In genomic region chr16:25841776-25842175, GRCh38 we compare ENCODE assay signal across 19 cellular contexts.
"Had no signal": no experiment of that assay in that cellular context is flagged by ENCODE, and none has a peak within 500 bp of the region (broad histone marks: within the 10 kb centered on the region; RNA-seq: fewer than 3 reads in every experiment).

No MANE protein-coding gene starts in this region.

- DNase-seq: effector CD4-positive, alpha-beta T cell; endodermal cell; erythroblast; foreskin melanocyte; head of caudate nucleus; left colon; left ventricle myocardium superior; mesenchymal stem cell; midbrain; nucleus accumbens; ovary; sigmoid colon; stimulated activated CD4-positive, alpha-beta T cell treated with anti-CD3 and anti-CD28 coated beads, Interleukin-2, amount 100 ng/mL, for 24 hours; stimulated activated CD4-positive, alpha-beta T cell treated with anti-CD3 and anti-CD28 coated beads, Interleukin-4, amount 100 ng/mL, for 4 hours; stimulated activated naive B cell treated with anti-CD40 and anti-IgM and Interleukin-4, amounts not matched to agents 10 μg/mL and 1 μg/mL and 100 μg/mL, for 72 hours; stimulated activated naive CD8-positive, alpha-beta T cell treated with anti-CD3 and anti-CD28 coated beads, Interleukin-15, amount 100 ng/mL, for 72 hours; testis; upper lobe of right lung had no signal

- ATAC-seq: left colon; left ventricle myocardium superior; natural killer cell treated with Interleukin-12 subunit alpha and Interleukin-12 subunit beta and Interleukin-15 and Interleukin-18, amount 100 ng/mL, for 72 hours; stimulated activated naive B cell treated with anti-CD40 and anti-IgM and Interleukin-4, amounts not matched to agents 10 μg/mL and 1 μg/mL and 100 μg/mL, for 72 hours; stimulated activated naive CD8-positive, alpha-beta T cell treated with anti-CD3 and anti-CD28 coated beads, Interleukin-15, amount 100 ng/mL, for 72 hours; upper lobe of right lung had no signal
